Comparison of ENCODE assay signal across 1 cellular context in the genomic region with DNA sequence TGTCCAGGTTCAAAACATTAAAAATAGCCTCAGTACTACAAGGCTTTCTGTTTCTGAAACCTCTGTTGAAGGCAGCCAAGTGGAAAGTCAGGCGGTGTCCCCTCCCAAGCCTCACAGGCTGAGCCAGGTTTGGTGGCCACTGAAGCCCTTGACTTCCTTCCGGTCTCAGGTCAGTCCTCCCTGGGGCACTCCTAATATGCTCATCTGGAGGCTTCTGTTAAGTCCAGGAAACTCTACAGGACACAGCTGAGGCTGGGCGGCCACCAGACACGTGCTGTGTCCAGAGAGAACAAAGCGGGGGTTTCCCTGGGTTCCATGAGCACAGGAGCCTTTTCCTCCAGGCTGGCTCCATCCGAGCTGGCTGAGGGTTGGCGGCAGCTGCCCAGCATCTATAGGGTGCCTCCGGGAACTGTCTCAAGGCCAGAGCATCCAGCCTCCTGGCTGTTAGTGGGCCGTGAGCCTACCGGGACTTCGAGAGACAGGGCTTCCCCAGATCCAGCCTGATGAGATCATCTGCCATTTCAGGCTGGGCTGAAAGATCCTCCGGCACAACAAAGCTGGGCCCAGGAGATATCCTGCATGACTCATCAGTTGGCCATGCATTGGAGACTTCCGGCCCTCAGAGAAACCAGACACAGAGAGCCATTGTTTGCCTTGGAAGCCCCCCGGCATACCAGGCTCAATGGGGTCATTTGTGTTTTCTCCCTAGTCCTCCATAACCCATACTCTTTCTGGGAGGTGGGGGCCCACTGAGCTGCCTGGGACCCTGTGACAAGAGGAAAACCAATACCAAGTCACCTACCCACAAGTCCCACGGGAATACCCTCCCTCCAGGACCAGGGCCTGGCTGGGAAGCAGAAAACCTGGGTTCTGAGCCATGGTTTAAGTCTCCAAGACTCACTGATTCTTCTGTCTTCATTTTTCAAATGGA.
TF ChIP-seq lines count a peak whose summit lies in the region.

No MANE protein-coding gene starts in this region.

TF ChIP-seq in HepG2, 621 proteins besides CTCF, POLR2A, EP300 and RAD21 (continued from another document and continues in another):
- TF ChIP-seq, protein P1, sequence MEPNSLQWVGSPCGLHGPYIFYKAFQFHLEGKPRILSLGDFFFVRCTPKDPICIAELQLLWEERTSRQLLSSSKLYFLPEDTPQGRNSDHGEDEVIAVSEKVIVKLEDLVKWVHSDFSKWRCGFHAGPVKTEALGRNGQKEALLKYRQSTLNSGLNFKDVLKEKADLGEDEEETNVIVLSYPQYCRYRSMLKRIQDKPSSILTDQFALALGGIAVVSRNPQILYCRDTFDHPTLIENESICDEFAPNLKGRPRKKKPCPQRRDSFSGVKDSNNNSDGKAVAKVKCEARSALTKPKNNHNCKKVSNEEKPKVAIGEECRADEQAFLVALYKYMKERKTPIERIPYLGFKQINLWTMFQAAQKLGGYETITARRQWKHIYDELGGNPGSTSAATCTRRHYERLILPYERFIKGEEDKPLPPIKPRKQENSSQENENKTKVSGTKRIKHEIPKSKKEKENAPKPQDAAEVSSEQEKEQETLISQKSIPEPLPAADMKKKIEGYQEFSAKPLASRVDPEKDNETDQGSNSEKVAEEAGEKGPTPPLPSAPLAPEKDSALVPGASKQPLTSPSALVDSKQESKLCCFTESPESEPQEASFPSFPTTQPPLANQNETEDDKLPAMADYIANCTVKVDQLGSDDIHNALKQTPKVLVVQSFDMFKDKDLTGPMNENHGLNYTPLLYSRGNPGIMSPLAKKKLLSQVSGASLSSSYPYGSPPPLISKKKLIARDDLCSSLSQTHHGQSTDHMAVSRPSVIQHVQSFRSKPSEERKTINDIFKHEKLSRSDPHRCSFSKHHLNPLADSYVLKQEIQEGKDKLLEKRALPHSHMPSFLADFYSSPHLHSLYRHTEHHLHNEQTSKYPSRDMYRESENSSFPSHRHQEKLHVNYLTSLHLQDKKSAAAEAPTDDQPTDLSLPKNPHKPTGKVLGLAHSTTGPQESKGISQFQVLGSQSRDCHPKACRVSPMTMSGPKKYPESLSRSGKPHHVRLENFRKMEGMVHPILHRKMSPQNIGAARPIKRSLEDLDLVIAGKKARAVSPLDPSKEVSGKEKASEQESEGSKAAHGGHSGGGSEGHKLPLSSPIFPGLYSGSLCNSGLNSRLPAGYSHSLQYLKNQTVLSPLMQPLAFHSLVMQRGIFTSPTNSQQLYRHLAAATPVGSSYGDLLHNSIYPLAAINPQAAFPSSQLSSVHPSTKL (CRISPR knock-in tag; IDR thresholded peaks at IDR 0.05): peak; percentile 98
- no peak for TF ChIP-seq FOXM1 (CRISPR knock-in tag; IDR thresholded peaks at IDR 0.05)
- peak; percentile 38; the same call in 1 of the 2 replicates for TF ChIP-seq ZBTB21 (CRISPR knock-in tag; IDR thresholded peaks at IDR 0.05)
- peak; percentile 96 for TF ChIP-seq CC2D1A (CRISPR knock-in tag; IDR thresholded peaks at IDR 0.05)
- peak; percentile 88 for TF ChIP-seq HDAC1 (CRISPR knock-in tag; IDR thresholded peaks at IDR 0.05)
- peak; percentile 99 for TF ChIP-seq TARDBP (CRISPR knock-in tag; IDR thresholded peaks at IDR 0.05)
- TF ChIP-seq ATF1 (CRISPR knock-in tag; IDR thresholded peaks at IDR 0.05): no peak; the same call in 1 of the 2 replicates
- TF ChIP-seq ZNF891 (CRISPR knock-in tag; IDR thresholded peaks at IDR 0.05): peak; percentile 84
- TF ChIP-seq CCDC6 (CRISPR knock-in tag; IDR thresholded peaks at IDR 0.05): peak; percentile 96
- TF ChIP-seq ZNF121 (CRISPR knock-in tag; IDR thresholded peaks at IDR 0.05): no peak
- TF ChIP-seq FOXK2 (IDR thresholded peaks at IDR 0.05): peak; percentile 57
- TF ChIP-seq JUND (CRISPR knock-in tag; IDR thresholded peaks at IDR 0.05): peak; percentile 100
- peak; percentile 47; the same call in 1 of the 2 replicates for TF ChIP-seq CREBL2 (CRISPR knock-in tag; IDR thresholded peaks at IDR 0.05; ENCODE audit: borderline replicate concordance)
- TF ChIP-seq HOXD1 (CRISPR knock-in tag; IDR thresholded peaks at IDR 0.05): peak; percentile 59; the same call in 1 of the 2 replicates
- TF ChIP-seq GATAD2A (CRISPR knock-in tag; IDR thresholded peaks at IDR 0.05): peak; percentile 99
- TF ChIP-seq SALL1 (CRISPR knock-in tag; IDR thresholded peaks at IDR 0.05): peak; percentile 99
- peak; percentile 55; the same call in 1 of the 2 replicates for TF ChIP-seq EEA1 (CRISPR knock-in tag; IDR thresholded peaks at IDR 0.05; ENCODE audit: borderline replicate concordance)
- TF ChIP-seq BRD4 (CRISPR knock-in tag; IDR thresholded peaks at IDR 0.05): peak; percentile 52; the same call in 1 of the 2 replicates
- TF ChIP-seq ZBTB38 (CRISPR knock-in tag; IDR thresholded peaks at IDR 0.05): peak; percentile 96
- TF ChIP-seq XBP1 (CRISPR knock-in tag; IDR thresholded peaks at IDR 0.05): no peak
- TF ChIP-seq SNAPC2 (CRISPR knock-in tag; IDR thresholded peaks at IDR 0.05): 0 out of 2 replicates have a peak, but pooled peaks have one; percentile 74
- no peak for TF ChIP-seq ZNF530 (CRISPR knock-in tag; IDR thresholded peaks at IDR 0.05; ENCODE audit: low read depth)
- no peak for TF ChIP-seq NFIB (CRISPR knock-in tag; IDR thresholded peaks at IDR 0.05; ENCODE audit: borderline replicate concordance)
- TF ChIP-seq RFX1 (IDR thresholded peaks at IDR 0.05): no peak
- TF ChIP-seq SP5 (CRISPR knock-in tag; IDR thresholded peaks at IDR 0.05; ENCODE audit: borderline replicate concordance, low read depth): peak; percentile 84
- TF ChIP-seq, protein P2, sequence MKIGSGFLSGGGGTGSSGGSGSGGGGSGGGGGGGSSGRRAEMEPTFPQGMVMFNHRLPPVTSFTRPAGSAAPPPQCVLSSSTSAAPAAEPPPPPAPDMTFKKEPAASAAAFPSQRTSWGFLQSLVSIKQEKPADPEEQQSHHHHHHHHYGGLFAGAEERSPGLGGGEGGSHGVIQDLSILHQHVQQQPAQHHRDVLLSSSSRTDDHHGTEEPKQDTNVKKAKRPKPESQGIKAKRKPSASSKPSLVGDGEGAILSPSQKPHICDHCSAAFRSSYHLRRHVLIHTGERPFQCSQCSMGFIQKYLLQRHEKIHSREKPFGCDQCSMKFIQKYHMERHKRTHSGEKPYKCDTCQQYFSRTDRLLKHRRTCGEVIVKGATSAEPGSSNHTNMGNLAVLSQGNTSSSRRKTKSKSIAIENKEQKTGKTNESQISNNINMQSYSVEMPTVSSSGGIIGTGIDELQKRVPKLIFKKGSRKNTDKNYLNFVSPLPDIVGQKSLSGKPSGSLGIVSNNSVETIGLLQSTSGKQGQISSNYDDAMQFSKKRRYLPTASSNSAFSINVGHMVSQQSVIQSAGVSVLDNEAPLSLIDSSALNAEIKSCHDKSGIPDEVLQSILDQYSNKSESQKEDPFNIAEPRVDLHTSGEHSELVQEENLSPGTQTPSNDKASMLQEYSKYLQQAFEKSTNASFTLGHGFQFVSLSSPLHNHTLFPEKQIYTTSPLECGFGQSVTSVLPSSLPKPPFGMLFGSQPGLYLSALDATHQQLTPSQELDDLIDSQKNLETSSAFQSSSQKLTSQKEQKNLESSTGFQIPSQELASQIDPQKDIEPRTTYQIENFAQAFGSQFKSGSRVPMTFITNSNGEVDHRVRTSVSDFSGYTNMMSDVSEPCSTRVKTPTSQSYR (CRISPR knock-in tag; IDR thresholded peaks at IDR 0.05; ENCODE audit: borderline replicate concordance): peak; percentile 59; the same call in 1 of the 2 replicates
- 0 out of 2 replicates have a peak, but pooled peaks have one; percentile 32 for TF ChIP-seq STAT5B (CRISPR knock-in tag; IDR thresholded peaks at IDR 0.05)
- TF ChIP-seq NFRKB (IDR thresholded peaks at IDR 0.05): no peak
- no peak for TF ChIP-seq KLF12 (CRISPR knock-in tag; IDR thresholded peaks at IDR 0.05; ENCODE audit: borderline replicate concordance)
- no peak; the same call in 2 of the 3 replicates for TF ChIP-seq MXI1 (IDR thresholded peaks at IDR 0.05; ENCODE audit: borderline replicate concordance, low read depth, low read length)
- TF ChIP-seq ZNF253 (CRISPR knock-in tag; IDR thresholded peaks at IDR 0.05; ENCODE audit: borderline replicate concordance): 0 out of 2 replicates have a peak, but pooled peaks have one; percentile 35
- TF ChIP-seq, protein P3, sequence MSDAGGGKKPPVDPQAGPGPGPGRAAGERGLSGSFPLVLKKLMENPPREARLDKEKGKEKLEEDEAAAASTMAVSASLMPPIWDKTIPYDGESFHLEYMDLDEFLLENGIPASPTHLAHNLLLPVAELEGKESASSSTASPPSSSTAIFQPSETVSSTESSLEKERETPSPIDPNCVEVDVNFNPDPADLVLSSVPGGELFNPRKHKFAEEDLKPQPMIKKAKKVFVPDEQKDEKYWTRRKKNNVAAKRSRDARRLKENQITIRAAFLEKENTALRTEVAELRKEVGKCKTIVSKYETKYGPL (CRISPR knock-in tag; IDR thresholded peaks at IDR 0.05): no peak
- peak; percentile 100 for TF ChIP-seq FOSL2 (CRISPR knock-in tag; IDR thresholded peaks at IDR 0.05)
- no peak; the same call in 1 of the 2 replicates for TF ChIP-seq FIP1L1 (IDR thresholded peaks at IDR 0.05; ENCODE audit: borderline replicate concordance, insufficient read depth, low read depth, low read length)
- TF ChIP-seq ZNF292 (CRISPR knock-in tag; IDR thresholded peaks at IDR 0.05; ENCODE audit: borderline replicate concordance, low read depth): peak; percentile 98
- peak; percentile 79; the same call in 1 of the 2 replicates for TF ChIP-seq ESRRA (CRISPR knock-in tag; IDR thresholded peaks at IDR 0.05; ENCODE audit: low read depth)
- TF ChIP-seq HOXA7 (CRISPR knock-in tag; IDR thresholded peaks at IDR 0.05): no peak
- no peak; the same call in 1 of the 2 replicates for TF ChIP-seq THYN1 (CRISPR knock-in tag; IDR thresholded peaks at IDR 0.05; ENCODE audit: borderline replicate concordance, low read depth)
- TF ChIP-seq ZNF34 (CRISPR knock-in tag; IDR thresholded peaks at IDR 0.05; ENCODE audit: borderline replicate concordance): peak; percentile 81; the same call in 1 of the 2 replicates
- TF ChIP-seq REST (IDR thresholded peaks at IDR 0.05; ENCODE audit: borderline replicate concordance in 1 of 2, low read depth in 1 of 2, low read length in 2 of 2): peak in 1 of 2 experiments; percentile 50; a peak in 1 of 4 replicates
- TF ChIP-seq ZNF749 (CRISPR knock-in tag; IDR thresholded peaks at IDR 0.05; ENCODE audit: borderline replicate concordance): peak; percentile 91; the same call in 1 of the 2 replicates
- TF ChIP-seq SOX6 (IDR thresholded peaks at IDR 0.05): no peak
- TF ChIP-seq SOX6 (CRISPR knock-in tag; IDR thresholded peaks at IDR 0.05): peak; percentile 99
